8 cellular contexts compared by ENCODE assay signal in genomic region chr11:10657308-10658271, GRCh38. TPM values are rescaled to one million over a fixed set of nuclear protein-coding genes. Genes with fewer than 3 reads are reported as not detected.
DNase-seq lines count a peak whose midpoint lies in the region; ATAC-seq and TF ChIP-seq lines count a peak whose summit lies in the region.

No MANE protein-coding gene starts in this region.

- no peak for TF ChIP-seq CTCF in A673 (conservative IDR thresholded peaks at IDR 0.05; ENCODE audit: low read depth, low read length)

- DNase-seq in A673 (ENCODE audit: low spot score) (no peak), GM19238 (ENCODE audit: insufficient read length, low spot score) (peak; percentile 23), caudate nucleus (lab: John Stamatoyannopoulos, UW) (no peak), non-pigmented ciliary epithelial cell (ENCODE audit: low read depth) (peak; percentile 63), hippocampal formation (lab: John Stamatoyannopoulos, UW) (no peak), NCI-H2029 treated with DMSO at 0.1 percent for 48 hours (lab: John Stamatoyannopoulos, UW) (no peak)
- DNase-seq in central memory CD4-positive, alpha-beta T cell: no peak

- H3K9me3 ChIP-seq in A673 (ENCODE audit: low read depth, low read length, poor library complexity, severe bottlenecking): no peaks in the 10 kb centered on the region

- no peaks in the 10 kb centered on the region for H3K36me3 ChIP-seq in A673 (ENCODE audit: insufficient read depth, low read length, poor library complexity, severe bottlenecking)

- ATAC-seq in HG03520 (IDR thresholded peaks at IDR 0.05; ENCODE audit: unreplicated experiment): peak; percentile 49

- CTCF ChIA-PET in A673 (lab: Charles Lee): no interaction called here

- intact Hi-C loops in A673 (cut with micrococcal nuclease; ENCODE audit: unreplicated experiment): no loop called here

- H3K27ac ChIP-seq in A673 (ENCODE audit: low read depth, low read length, poor library complexity, severe bottlenecking) (peak overlapping the region; percentile 1), caudate nucleus (ENCODE audit: low read depth, low read length) (peak overlapping the region; percentile 11)

- BruUV-seq in A673 (replicated peaks; lab: Mats Ljungman, UMichigan): no TSS peak

- peaks cover 53% of the 10 kb centered on the region for H3K4me1 ChIP-seq in A673 (ENCODE audit: insufficient read depth, low read length, poor library complexity, severe bottlenecking)

- H3K27me3 ChIP-seq in A673 (replicated peaks; ENCODE audit: insufficient read depth, low read depth, low read length, poor library complexity): no peaks in the 10 kb centered on the region

- H3K4me3 ChIP-seq in A673 (ENCODE audit: low read depth, low read length, poor library complexity, severe bottlenecking): no peak overlapping the region

- POLR2A ChIA-PET in A673 (lab: Charles Lee; ENCODE audit: low non-redundant PET): interaction anchor here (0.5 kb wide), 1 partner anchor 126 kb away, joined by 3 read pairs; no protein-coding TSS in a partner anchor

RNA-seq across cellular contexts. Expression of gene IRAG1, which starts 36.0 kb away (rescaled TPM):
- 0.26 and 0.81 TPM in 2 replicates for total RNA-seq in A673 (2021)

Comparison
In these comparisons a context has a peak if more than half of its experiments do, and no peak if none do; other contexts are left out.
1. DNase-seq: peak in GM19238 (single experiment) and non-pigmented ciliary epithelial cell (single experiment); none in A673 (single experiment), caudate nucleus (0 of 61), central memory CD4-positive, alpha-beta T cell (single experiment), hippocampal formation (0 of 2) and NCI-H2029 treated with DMSO at 0.1 percent for 48 hours (single experiment).